1 cellular context compared by ENCODE assay signal in the genomic region with DNA sequence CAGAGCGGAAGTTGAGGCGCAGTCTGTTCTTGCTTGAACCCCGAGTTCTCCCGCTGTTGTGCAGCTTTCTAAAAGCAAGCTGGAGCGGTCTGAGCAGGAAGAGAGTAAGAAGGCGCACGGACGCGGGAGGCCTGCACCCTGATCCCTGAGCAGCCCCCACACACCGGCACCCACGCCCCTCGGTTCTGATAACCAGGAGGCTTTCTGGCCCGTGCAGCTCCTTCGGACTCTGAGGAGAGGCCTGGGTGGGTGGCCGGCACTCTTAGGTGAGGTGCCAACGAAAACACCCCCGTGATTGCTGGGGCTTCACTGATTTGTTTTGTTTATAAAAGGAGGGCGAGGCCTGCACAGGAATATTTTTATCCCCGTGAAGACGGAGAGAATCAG.
A peak's percentile ranks its signal among the peaks of the same experiment; 100 is the strongest.
TF ChIP-seq lines count a peak whose summit lies in the region.

No MANE protein-coding gene starts in this region.

TF ChIP-seq in K562, 482 proteins besides CTCF, POLR2A, EP300 and RAD21 (continued from another document):
- TF ChIP-seq ZNF232 (CRISPR knock-in tag; IDR thresholded peaks at IDR 0.05) (no peak), PHF8 (IDR thresholded peaks at IDR 0.05; ENCODE audit: borderline replicate concordance, low read length) (0 out of 2 replicates have a peak, but pooled peaks have one; percentile 17), ATF7 (IDR thresholded peaks at IDR 0.05) (no peak)
- TF ChIP-seq, protein P1, sequence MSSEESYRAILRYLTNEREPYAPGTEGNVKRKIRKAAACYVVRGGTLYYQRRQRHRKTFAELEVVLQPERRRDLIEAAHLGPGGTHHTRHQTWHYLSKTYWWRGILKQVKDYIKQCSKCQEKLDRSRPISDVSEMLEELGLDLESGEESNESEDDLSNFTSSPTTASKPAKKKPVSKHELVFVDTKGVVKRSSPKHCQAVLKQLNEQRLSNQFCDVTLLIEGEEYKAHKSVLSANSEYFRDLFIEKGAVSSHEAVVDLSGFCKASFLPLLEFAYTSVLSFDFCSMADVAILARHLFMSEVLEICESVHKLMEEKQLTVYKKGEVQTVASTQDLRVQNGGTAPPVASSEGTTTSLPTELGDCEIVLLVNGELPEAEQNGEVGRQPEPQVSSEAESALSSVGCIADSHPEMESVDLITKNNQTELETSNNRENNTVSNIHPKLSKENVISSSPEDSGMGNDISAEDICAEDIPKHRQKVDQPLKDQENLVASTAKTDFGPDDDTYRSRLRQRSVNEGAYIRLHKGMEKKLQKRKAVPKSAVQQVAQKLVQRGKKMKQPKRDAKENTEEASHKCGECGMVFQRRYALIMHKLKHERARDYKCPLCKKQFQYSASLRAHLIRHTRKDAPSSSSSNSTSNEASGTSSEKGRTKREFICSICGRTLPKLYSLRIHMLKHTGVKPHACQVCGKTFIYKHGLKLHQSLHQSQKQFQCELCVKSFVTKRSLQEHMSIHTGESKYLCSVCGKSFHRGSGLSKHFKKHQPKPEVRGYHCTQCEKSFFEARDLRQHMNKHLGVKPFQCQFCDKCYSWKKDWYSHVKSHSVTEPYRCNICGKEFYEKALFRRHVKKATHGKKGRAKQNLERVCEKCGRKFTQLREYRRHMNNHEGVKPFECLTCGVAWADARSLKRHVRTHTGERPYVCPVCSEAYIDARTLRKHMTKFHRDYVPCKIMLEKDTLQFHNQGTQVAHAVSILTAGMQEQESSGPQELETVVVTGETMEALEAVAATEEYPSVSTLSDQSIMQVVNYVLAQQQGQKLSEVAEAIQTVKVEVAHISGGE (CRISPR knock-in tag; IDR thresholded peaks at IDR 0.05) = no peak
- TF ChIP-seq, protein P2, sequence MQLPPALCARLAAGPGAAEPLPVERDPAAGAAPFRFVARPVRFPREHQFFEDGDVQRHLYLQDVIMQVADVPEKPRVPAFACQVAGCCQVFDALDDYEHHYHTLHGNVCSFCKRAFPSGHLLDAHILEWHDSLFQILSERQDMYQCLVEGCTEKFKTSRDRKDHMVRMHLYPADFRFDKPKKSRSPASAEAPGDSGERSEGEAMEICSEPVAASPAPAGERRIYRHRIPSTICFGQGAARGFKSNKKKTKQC (CRISPR knock-in tag; IDR thresholded peaks at IDR 0.05) = 0 out of 2 replicates have a peak, but pooled peaks have one; percentile 0
- TF ChIP-seq, protein P3, sequence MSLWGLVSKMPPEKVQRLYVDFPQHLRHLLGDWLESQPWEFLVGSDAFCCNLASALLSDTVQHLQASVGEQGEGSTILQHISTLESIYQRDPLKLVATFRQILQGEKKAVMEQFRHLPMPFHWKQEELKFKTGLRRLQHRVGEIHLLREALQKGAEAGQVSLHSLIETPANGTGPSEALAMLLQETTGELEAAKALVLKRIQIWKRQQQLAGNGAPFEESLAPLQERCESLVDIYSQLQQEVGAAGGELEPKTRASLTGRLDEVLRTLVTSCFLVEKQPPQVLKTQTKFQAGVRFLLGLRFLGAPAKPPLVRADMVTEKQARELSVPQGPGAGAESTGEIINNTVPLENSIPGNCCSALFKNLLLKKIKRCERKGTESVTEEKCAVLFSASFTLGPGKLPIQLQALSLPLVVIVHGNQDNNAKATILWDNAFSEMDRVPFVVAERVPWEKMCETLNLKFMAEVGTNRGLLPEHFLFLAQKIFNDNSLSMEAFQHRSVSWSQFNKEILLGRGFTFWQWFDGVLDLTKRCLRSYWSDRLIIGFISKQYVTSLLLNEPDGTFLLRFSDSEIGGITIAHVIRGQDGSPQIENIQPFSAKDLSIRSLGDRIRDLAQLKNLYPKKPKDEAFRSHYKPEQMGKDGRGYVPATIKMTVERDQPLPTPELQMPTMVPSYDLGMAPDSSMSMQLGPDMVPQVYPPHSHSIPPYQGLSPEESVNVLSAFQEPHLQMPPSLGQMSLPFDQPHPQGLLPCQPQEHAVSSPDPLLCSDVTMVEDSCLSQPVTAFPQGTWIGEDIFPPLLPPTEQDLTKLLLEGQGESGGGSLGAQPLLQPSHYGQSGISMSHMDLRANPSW (CRISPR knock-in tag; IDR thresholded peaks at IDR 0.05) = no peak
- TF ChIP-seq, protein P4, sequence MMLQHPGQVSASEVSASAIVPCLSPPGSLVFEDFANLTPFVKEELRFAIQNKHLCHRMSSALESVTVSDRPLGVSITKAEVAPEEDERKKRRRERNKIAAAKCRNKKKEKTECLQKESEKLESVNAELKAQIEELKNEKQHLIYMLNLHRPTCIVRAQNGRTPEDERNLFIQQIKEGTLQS (IDR thresholded peaks at IDR 0.05) = no peak
- TF ChIP-seq, protein P4 (CRISPR knock-in tag; conservative IDR thresholded peaks at IDR 0.05) = no peak
